In the genomic region with DNA sequence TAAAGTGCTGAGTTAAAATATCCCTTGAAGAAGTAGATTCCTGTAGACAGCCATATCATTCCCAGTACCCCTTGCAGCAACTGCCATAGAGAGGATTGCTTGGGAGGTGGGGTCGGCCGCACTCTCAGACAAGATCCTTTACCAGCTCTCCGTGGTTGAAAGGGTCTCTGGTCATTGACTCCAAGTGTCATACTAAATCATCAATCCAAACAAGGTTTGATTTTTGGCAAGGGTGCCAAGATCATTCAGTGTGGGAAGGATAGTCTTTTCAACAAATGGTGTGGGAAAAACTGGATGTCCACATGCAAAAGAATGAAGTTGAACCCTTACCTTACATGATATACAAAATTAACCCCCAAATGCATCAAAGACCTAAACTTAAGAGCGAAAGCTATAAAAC, we compare ENCODE assay signal across 39 cellular contexts. TPM values are rescaled to one million over a fixed set of nuclear protein-coding genes. Genes with fewer than 3 reads are reported as not detected.
"Had no signal": no experiment of that assay in that cellular context is flagged by ENCODE, and none has a peak within 500 bp of the region (broad histone marks: within the 10 kb centered on the region; RNA-seq: fewer than 3 reads in every experiment).

No MANE protein-coding gene starts in this region.

- FAIRE-seq: bronchial epithelial cell, TTC549 had no signal

- H3K4me3 Mint-ChIP-seq: activated B cell treated with CpG ODN at 0.5 μM for 24 hours; activated CD4-positive, alpha-beta memory T cell treated with anti-CD3 and anti-CD28 coated beads, Interleukin-2, amount 10 ng/mL, durations not matched to agents 7 days and 5 days; activated CD4-positive, alpha-beta T cell treated with anti-CD3 and anti-CD28 coated beads for 36 hours; activated CD4-positive, alpha-beta T cell treated with anti-CD3 and anti-CD28 coated beads, Interleukin-2, amount 10 ng/mL, durations not matched to agents 7 days and 5 days; activated CD8-positive, alpha-beta T cell treated with anti-CD3 and anti-CD28 coated beads, Interleukin-2, amount 10 ng/mL, durations not matched to agents 7 days and 5 days; activated naive CD4-positive, alpha-beta T cell treated with anti-CD3 and anti-CD28 coated beads, Interleukin-2, amount 10 ng/mL, durations not matched to agents 7 days and 5 days; activated naive CD4-positive, alpha-beta T cell treated with anti-CD3 and anti-CD28 coated beads, Interleukin-2, amount 50 U/mL, for 24 hours; activated naive CD8-positive, alpha-beta T cell; activated naive CD8-positive, alpha-beta T cell treated with anti-CD3 and anti-CD28 coated beads, Interleukin-2, amount 10 ng/mL, durations not matched to agents 7 days and 5 days; activated naive CD8-positive, alpha-beta T cell treated with anti-CD3 and anti-CD28 coated beads, Interleukin-2, amount 50 U/mL, for 24 hours; activated T-cell treated with anti-CD3 and anti-CD28 coated beads, Interleukin-2, amount 50 U/mL, for 24 hours; brain; central memory CD8-positive, alpha-beta T cell; T-helper 1 cell treated with Interleukin-12 subunit alpha and Interleukin-12 subunit beta and Interleukin-4 antibody, amounts not matched to agents 30 μg/mL and 1 μg/mL, for 36 hours; T-helper 2 cell treated with Interferon-gamma antibody and Interleukin-4, amounts not matched to agents 5 μg/mL and 100 μg/mL, for 36 hours had no signal

- H3K4me1 Mint-ChIP-seq: activated CD4-positive, alpha-beta T cell treated with anti-CD3 and anti-CD28 coated beads for 36 hours; activated CD4-positive, alpha-beta T cell treated with anti-CD3 and anti-CD28 coated beads, Interleukin-2, amount 10 ng/mL, durations not matched to agents 7 days and 5 days; activated naive CD4-positive, alpha-beta T cell treated with anti-CD3 and anti-CD28 coated beads, Interleukin-2, amount 50 U/mL, for 24 hours; activated naive CD8-positive, alpha-beta T cell treated with anti-CD3 and anti-CD28 coated beads, Interleukin-2, amount 10 ng/mL, durations not matched to agents 7 days and 5 days; activated naive CD8-positive, alpha-beta T cell treated with anti-CD3 and anti-CD28 coated beads, Interleukin-2, amount 50 U/mL, for 24 hours; central memory CD8-positive, alpha-beta T cell had no signal

- H3K9me3 Mint-ChIP-seq: activated B cell treated with CpG ODN at 0.5 μM for 24 hours; activated CD4-positive, alpha-beta memory T cell treated with anti-CD3 and anti-CD28 coated beads, Interleukin-2, amount 10 ng/mL, durations not matched to agents 7 days and 5 days; activated CD4-positive, alpha-beta T cell treated with anti-CD3 and anti-CD28 coated beads, Interleukin-2, amount 10 ng/mL, durations not matched to agents 7 days and 5 days; activated naive CD4-positive, alpha-beta T cell treated with anti-CD3 and anti-CD28 coated beads, Interleukin-2, amount 10 ng/mL, durations not matched to agents 7 days and 5 days; activated naive CD4-positive, alpha-beta T cell treated with anti-CD3 and anti-CD28 coated beads, Interleukin-2, amount 50 U/mL, for 24 hours; activated naive CD8-positive, alpha-beta T cell treated with anti-CD3 and anti-CD28 coated beads, Interleukin-2, amount 10 ng/mL, durations not matched to agents 7 days and 5 days; activated naive CD8-positive, alpha-beta T cell treated with anti-CD3 and anti-CD28 coated beads, Interleukin-2, amount 50 U/mL, for 24 hours; activated T-cell treated with anti-CD3 and anti-CD28 coated beads, Interleukin-2, amount 50 U/mL, for 24 hours; activated T-helper 2 cell treated with anti-CD3 and anti-CD28 coated beads, Interferon-gamma antibody, Interleukin-2, Interleukin-4, amounts not matched to agents 10 μg/mL and 5 μg/mL and 100 μg/mL, durations not matched to agents 14 hours and 24 hours and 36 hours; central memory CD8-positive, alpha-beta T cell; T-helper 1 cell treated with Interleukin-12 subunit alpha and Interleukin-12 subunit beta and Interleukin-4 antibody, amounts not matched to agents 30 μg/mL and 1 μg/mL, for 36 hours; T-helper 2 cell treated with Interferon-gamma antibody and Interleukin-4, amounts not matched to agents 5 μg/mL and 100 μg/mL, for 36 hours had no signal

- ATAC-seq: activated CD4-positive, alpha-beta T cell treated with anti-CD3 and anti-CD28 coated beads for 36 hours; activated CD4-positive, CD25-positive, alpha-beta regulatory T cell treated with anti-CD3 and anti-CD28 coated beads, Interleukin-2, amount 50 U/mL, for 24 hours; activated CD8-positive, alpha-beta T cell treated with anti-CD3 and anti-CD28 coated beads, Interleukin-2, amount 10 ng/mL, durations not matched to agents 7 days and 5 days; activated naive CD8-positive, alpha-beta T cell treated with anti-CD3 and anti-CD28 coated beads, Interleukin-2, amount 50 U/mL, for 24 hours had no signal

- H3K27me3 ChIP-seq: ascending aorta had no signal

- H3K36me3 ChIP-seq: ascending aorta, cardiac muscle cell had no signal

- DNase-seq: activated B cell treated with CpG ODN at 0.5 μM for 24 hours; activated CD4-positive, alpha-beta memory T cell treated with anti-CD3 and anti-CD28 coated beads, Interleukin-2, amount 10 ng/mL, durations not matched to agents 7 days and 5 days; activated CD4-positive, alpha-beta T cell treated with anti-CD3 and anti-CD28 coated beads for 1 hour; activated CD4-positive, alpha-beta T cell treated with anti-CD3 and anti-CD28 coated beads for 36 hours; activated CD4-positive, alpha-beta T cell treated with anti-CD3 and anti-CD28 coated beads for 48 hours; activated CD4-positive, alpha-beta T cell treated with anti-CD3 and anti-CD28 coated beads, Interleukin-2, amount 10 ng/mL, durations not matched to agents 7 days and 5 days; activated CD4-positive, alpha-beta T cell treated with anti-CD3 and anti-CD28 coated beads, Interleukin-2, amount 50 U/mL, for 48 hours; activated CD8-positive, alpha-beta memory T cell treated with anti-CD3 and anti-CD28 coated beads for 24 hours; activated CD8-positive, alpha-beta memory T cell treated with anti-CD3 and anti-CD28 coated beads, Interleukin-2, amount 50 U/mL, for 48 hours; activated CD8-positive, alpha-beta T cell treated with anti-CD3 and anti-CD28 coated beads, Interleukin-2, amount 10 ng/mL, durations not matched to agents 7 days and 5 days; activated effector memory CD4-positive, alpha-beta T cell treated with Interleukin-2 at 50 U/mL for 16 hours; activated gamma-delta T cell; activated naive CD4-positive, alpha-beta T cell treated with anti-CD3 and anti-CD28 coated beads, Interleukin-2, amount 10 ng/mL, durations not matched to agents 7 days and 5 days; activated naive CD4-positive, alpha-beta T cell treated with Interleukin-2 at 50 U/mL for 16 hours; activated naive CD8-positive, alpha-beta T cell treated with anti-CD3 and anti-CD28 coated beads, Interleukin-2, amount 10 ng/mL, durations not matched to agents 7 days and 5 days; activated naive CD8-positive, alpha-beta T cell treated with anti-CD3 and anti-CD28 coated beads, Interleukin-2, amount 50 U/mL, for 24 hours; activated T-cell treated with anti-CD3 and anti-CD28 coated beads, Interleukin-2, amount 50 U/mL, for 24 hours; activated T-cell treated with anti-CD3 and anti-CD28 coated beads, Interleukin-2, amount 50 U/mL, for 48 hours; amygdala; anterior cingulate cortex; caudate nucleus; cerebellar nuclear complex; SW 1271; T-helper 1 cell; T-helper 2 cell; T-helper 9 cell had no signal

- H3K27ac ChIP-seq: ascending aorta, cardiac muscle cell, VCaP had no signal

- H3K4me3 ChIP-seq: ascending aorta, cardiac muscle cell had no signal

- H3K27ac Mint-ChIP-seq: activated B cell treated with CpG ODN at 0.5 μM for 24 hours; activated CD4-positive, alpha-beta memory T cell treated with anti-CD3 and anti-CD28 coated beads, Interleukin-2, amount 10 ng/mL, durations not matched to agents 7 days and 5 days; activated CD4-positive, alpha-beta T cell treated with anti-CD3 and anti-CD28 coated beads for 36 hours; activated CD4-positive, alpha-beta T cell treated with anti-CD3 and anti-CD28 coated beads, Interleukin-2, amount 10 ng/mL, durations not matched to agents 7 days and 5 days; activated CD8-positive, alpha-beta T cell treated with anti-CD3 and anti-CD28 coated beads, Interleukin-2, amount 10 ng/mL, durations not matched to agents 7 days and 5 days; activated naive CD4-positive, alpha-beta T cell treated with anti-CD3 and anti-CD28 coated beads, Interleukin-2, amount 10 ng/mL, durations not matched to agents 7 days and 5 days; activated naive CD4-positive, alpha-beta T cell treated with anti-CD3 and anti-CD28 coated beads, Interleukin-2, amount 50 U/mL, for 24 hours; activated naive CD8-positive, alpha-beta T cell; activated naive CD8-positive, alpha-beta T cell treated with anti-CD3 and anti-CD28 coated beads, Interleukin-2, amount 10 ng/mL, durations not matched to agents 7 days and 5 days; activated naive CD8-positive, alpha-beta T cell treated with anti-CD3 and anti-CD28 coated beads, Interleukin-2, amount 50 U/mL, for 24 hours; activated T-cell treated with anti-CD3 and anti-CD28 coated beads, Interleukin-2, amount 50 U/mL, for 24 hours; activated T-helper 2 cell treated with anti-CD3 and anti-CD28 coated beads, Interferon-gamma antibody, Interleukin-2, Interleukin-4, amounts not matched to agents 10 μg/mL and 5 μg/mL and 100 μg/mL, durations not matched to agents 14 hours and 24 hours and 36 hours; brain; T-helper 1 cell treated with Interleukin-12 subunit alpha and Interleukin-12 subunit beta and Interleukin-4 antibody, amounts not matched to agents 30 μg/mL and 1 μg/mL, for 36 hours; T-helper 2 cell treated with Interferon-gamma antibody and Interleukin-4, amounts not matched to agents 5 μg/mL and 100 μg/mL, for 36 hours had no signal

- H3K36me3 Mint-ChIP-seq: activated naive CD4-positive, alpha-beta T cell treated with anti-CD3 and anti-CD28 coated beads, Interleukin-2, amount 10 ng/mL, durations not matched to agents 7 days and 5 days; activated naive CD4-positive, alpha-beta T cell treated with anti-CD3 and anti-CD28 coated beads, Interleukin-2, amount 50 U/mL, for 24 hours; activated naive CD8-positive, alpha-beta T cell; activated naive CD8-positive, alpha-beta T cell treated with anti-CD3 and anti-CD28 coated beads, Interleukin-2, amount 10 ng/mL, durations not matched to agents 7 days and 5 days; brain had no signal

- H3K9me3 ChIP-seq: ascending aorta had no signal

RNA-seq across cellular contexts. Expression of a gene that starts 21.8 kb away (rescaled TPM):
- total RNA-seq: activated B cell treated with CpG ODN at 0.5 μM for 24 hours; activated CD4-positive, alpha-beta memory T cell treated with anti-CD3 and anti-CD28 coated beads, Interleukin-2, amount 10 ng/mL, durations not matched to agents 7 days and 5 days; activated CD4-positive, alpha-beta T cell treated with anti-CD3 and anti-CD28 coated beads for 36 hours; activated CD4-positive, alpha-beta T cell treated with anti-CD3 and anti-CD28 coated beads, Interleukin-2, amount 10 ng/mL, durations not matched to agents 7 days and 5 days; activated CD8-positive, alpha-beta T cell treated with anti-CD3 and anti-CD28 coated beads, Interleukin-2, amount 10 ng/mL, durations not matched to agents 7 days and 5 days; activated naive CD8-positive, alpha-beta T cell treated with anti-CD3 and anti-CD28 coated beads, Interleukin-2, amount 10 ng/mL, durations not matched to agents 7 days and 5 days had no signal

RNA-seq across cellular contexts. Expression of a gene that starts 30.8 kb away (rescaled TPM):
- total RNA-seq: activated B cell treated with CpG ODN at 0.5 μM for 24 hours; activated CD4-positive, alpha-beta memory T cell treated with anti-CD3 and anti-CD28 coated beads, Interleukin-2, amount 10 ng/mL, durations not matched to agents 7 days and 5 days; activated CD4-positive, alpha-beta T cell treated with anti-CD3 and anti-CD28 coated beads for 36 hours; activated CD4-positive, alpha-beta T cell treated with anti-CD3 and anti-CD28 coated beads, Interleukin-2, amount 10 ng/mL, durations not matched to agents 7 days and 5 days; activated CD8-positive, alpha-beta T cell treated with anti-CD3 and anti-CD28 coated beads, Interleukin-2, amount 10 ng/mL, durations not matched to agents 7 days and 5 days; activated naive CD8-positive, alpha-beta T cell treated with anti-CD3 and anti-CD28 coated beads, Interleukin-2, amount 10 ng/mL, durations not matched to agents 7 days and 5 days; activated T-helper 2 cell treated with anti-CD3 and anti-CD28 coated beads, Interferon-gamma antibody, Interleukin-2, Interleukin-4, amounts not matched to agents 10 μg/mL and 5 μg/mL and 100 μg/mL, durations not matched to agents 14 hours and 24 hours and 36 hours; ascending aorta; bronchial epithelial cell had no signal
